9 cellular contexts compared by ENCODE assay signal in the genomic region with DNA sequence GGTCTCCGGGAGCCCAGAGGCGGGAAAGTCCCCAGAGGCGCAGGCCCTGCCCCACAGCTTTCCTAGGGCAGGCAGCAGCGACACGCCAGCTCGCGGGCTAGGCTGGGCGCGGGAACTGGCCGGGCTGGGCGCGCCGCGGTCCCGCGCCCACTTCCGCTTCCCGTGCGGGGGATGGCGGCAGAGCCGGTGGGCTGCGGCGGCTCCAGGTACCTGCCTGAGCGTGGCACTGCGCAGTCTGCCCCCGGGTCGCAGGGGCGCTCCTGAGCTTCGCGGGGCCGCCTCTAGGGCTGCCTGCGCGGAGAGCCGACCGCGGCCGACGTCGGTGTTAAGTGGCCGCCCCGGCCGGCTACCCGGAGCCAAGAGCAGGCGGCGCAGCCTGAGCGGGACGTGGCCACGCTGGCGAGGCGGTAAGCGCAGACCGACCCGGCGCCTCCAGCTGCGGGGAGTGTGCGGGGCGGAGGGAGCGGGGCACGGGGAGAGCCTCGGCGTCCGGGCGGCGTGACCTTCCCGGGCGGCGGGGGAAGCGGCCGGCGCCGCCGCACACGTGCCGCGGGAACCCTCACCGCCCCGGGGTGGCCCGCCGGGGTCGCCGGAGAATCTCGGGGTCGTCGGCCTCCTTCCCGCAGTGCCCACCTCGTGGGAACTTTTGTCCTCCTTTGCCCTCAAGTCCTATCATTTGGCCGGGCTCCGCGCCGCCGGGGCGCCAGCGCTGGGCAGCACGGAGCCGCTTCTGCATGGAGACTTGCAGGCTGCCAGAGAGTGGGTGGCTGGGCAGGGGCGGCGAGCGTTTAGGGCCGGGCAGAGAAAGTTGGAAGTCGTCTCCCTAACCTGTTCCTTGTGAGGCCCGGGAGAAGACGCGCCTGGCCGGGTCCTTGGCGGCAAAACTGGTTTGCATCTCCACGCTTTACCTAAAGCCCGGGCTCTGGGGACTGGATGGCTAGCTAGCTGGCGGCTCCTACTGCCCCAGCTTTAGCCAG. TPM values are rescaled to one million over a fixed set of nuclear protein-coding genes. Genes with fewer than 3 reads are reported as not detected.
A peak's percentile ranks its signal among the peaks of the same experiment; 100 is the strongest.
DNase-seq lines count a peak whose midpoint lies in the region; ATAC-seq and TF ChIP-seq lines count a peak whose summit lies in the region.
"Had no signal": no experiment of that assay in that cellular context is flagged by ENCODE, and none has a peak within 500 bp of the region (broad histone marks: within the 10 kb centered on the region; RNA-seq: fewer than 3 reads in every experiment).

No MANE protein-coding gene starts in this region.

- peak in 2 of 3 experiments; percentile 72 to 73 for DNase-seq in NCI-H1417 (lab: John Stamatoyannopoulos, UW)
- DNase-seq in NCI-H1417 treated with DMSO at 0.1 percent for 48 hours (lab: John Stamatoyannopoulos, UW), result no peak
- DNase-seq in HuH-7 (ENCODE audit: low spot score), result peak; percentile 70
- peak in 3 of 5 experiments; percentile 8 to 56 (median 9) for DNase-seq in T-helper 2 cell
- no peak for DNase-seq in lung (ENCODE audit: low spot score)

- H3K4me1 ChIP-seq in lung (ENCODE audit: control insufficient read depth in 2 of 2, insufficient read depth in 2 of 2, low read length in 2 of 2) (peaks cover 0 to 1% of the 10 kb centered on the region in 2 donors), stomach smooth muscle (ENCODE audit: control insufficient read depth, insufficient read depth, low read length) (peaks cover 8% of the 10 kb centered on the region)

- H3K9me3 Mint-ChIP-seq in dendritic cell treated with granulocyte-macrophage colony-stimulating factor and Interleukin-4, amounts not matched to agents 40 ng/mL and 50 ng/mL, for 4 days, result no peaks in the 10 kb centered on the region

- H3K4me3 Mint-ChIP-seq in dendritic cell treated with granulocyte-macrophage colony-stimulating factor and Interleukin-4, amounts not matched to agents 40 ng/mL and 50 ng/mL, for 4 days, result peak overlapping the region; percentile 67

- H3K27ac Mint-ChIP-seq in dendritic cell treated with granulocyte-macrophage colony-stimulating factor and Interleukin-4, amounts not matched to agents 40 ng/mL and 50 ng/mL, for 4 days, result no peak overlapping the region

- no peaks in the 10 kb centered on the region for H3K36me3 Mint-ChIP-seq in dendritic cell treated with granulocyte-macrophage colony-stimulating factor and Interleukin-4, amounts not matched to agents 40 ng/mL and 50 ng/mL, for 4 days (ENCODE audit: low read depth)

- no peaks in the 10 kb centered on the region for H3K4me1 Mint-ChIP-seq in dendritic cell treated with granulocyte-macrophage colony-stimulating factor and Interleukin-4, amounts not matched to agents 40 ng/mL and 50 ng/mL, for 4 days (ENCODE audit: low read depth)

- 2% methylated on average over 96 to 108 of the region's 108 CpGs for WGBS in lung, 2 donors

- H3K9me3 ChIP-seq in lung (ENCODE audit: control insufficient read depth in 2 of 2, insufficient read depth in 1 of 2, low read length in 1 of 2), result peaks cover 0 to 8% of the 10 kb centered on the region in 2 donors
- no peaks in the 10 kb centered on the region for H3K9me3 ChIP-seq in stomach smooth muscle (ENCODE audit: control insufficient read depth in 2 of 2, low read length in 2 of 2)

- TF ChIP-seq CTCF in lung (IDR thresholded peaks at IDR 0.05; ENCODE audit: control extremely low read depth, extremely low read depth), result no peak

- no peaks in the 10 kb centered on the region for H3K27me3 ChIP-seq in lung (ENCODE audit: control insufficient read depth, insufficient read depth)
- peaks cover 13 to 14% of the 10 kb centered on the region in 2 donors for H3K27me3 ChIP-seq in stomach smooth muscle (ENCODE audit: control insufficient read depth in 1 of 2, insufficient read depth in 2 of 2, low read length in 2 of 2)
- H3K27me3 ChIP-seq: BLaER1 treated with 17β-estradiol and CSF1 and Interleukin-3, amounts not matched to agents 10 nM and 100 nM had no signal

- no peaks in the 10 kb centered on the region for H3K36me3 ChIP-seq in lung (ENCODE audit: control insufficient read depth in 2 of 2, insufficient read depth in 2 of 2, low read length in 2 of 2)
- H3K36me3 ChIP-seq in stomach smooth muscle (ENCODE audit: control insufficient read depth in 2 of 2, insufficient read depth in 2 of 2, low read length in 2 of 2), result no peaks in the 10 kb centered on the region
- H3K36me3 ChIP-seq: BLaER1 treated with 17β-estradiol and CSF1 and Interleukin-3, amounts not matched to agents 10 nM and 100 nM had no signal

- H3K9ac ChIP-seq in stomach smooth muscle (ENCODE audit: low read length in 2 of 2), result no peak overlapping the region
- H3K9ac ChIP-seq: BLaER1 treated with 17β-estradiol and CSF1 and Interleukin-3, amounts not matched to agents 10 nM and 100 nM had no signal

- intact Hi-C loops in dendritic cell treated with granulocyte-macrophage colony-stimulating factor and Interleukin-4, amounts not matched to agents 40 ng/mL and 50 ng/mL, for 4 days (cut with micrococcal nuclease), result no loop called here

- H3K4me3 ChIP-seq in lung (peak overlapping the region; percentile 62), stomach smooth muscle (ENCODE audit: low read length in 2 of 2) (peak overlapping the region; percentile 35 to 68)
- H3K4me3 ChIP-seq: BLaER1 treated with 17β-estradiol and CSF1 and Interleukin-3, amounts not matched to agents 10 nM and 100 nM had no signal

- peaks cover 69% of the 10 kb centered on the region for H3K27me3 Mint-ChIP-seq in dendritic cell treated with granulocyte-macrophage colony-stimulating factor and Interleukin-4, amounts not matched to agents 40 ng/mL and 50 ng/mL, for 4 days

- ATAC-seq in GM21529 (IDR thresholded peaks at IDR 0.05; ENCODE audit: unreplicated experiment) (peak; percentile 86), lung (ENCODE audit: insufficient read depth, low FRiP score) (peak; percentile 80)

- H3K27ac ChIP-seq in lung (ENCODE audit: low read depth in 1 of 2, low read length in 1 of 2) (no peak overlapping the region), stomach smooth muscle (ENCODE audit: low read length) (no peak overlapping the region)
- H3K27ac ChIP-seq: BLaER1 treated with 17β-estradiol and CSF1 and Interleukin-3, amounts not matched to agents 10 nM and 100 nM had no signal

RNA-seq across cellular contexts. Expression of a gene that starts 31.4 kb away (rescaled TPM):
- total RNA-seq in lung, result 10 to 100 TPM; 24.2 to 39.1 TPM
- polyA plus RNA-seq in lung, result 10 to 100 TPM; 16.5 to 35.0 TPM

RNA-seq across cellular contexts. Expression of a gene that starts 40.7 kb away (rescaled TPM):
- total RNA-seq in lung, result under 1 TPM in 1 of 2 donors, not detected in 1; 0.12 TPM
- under 1 TPM in 1 of 2 donors, not detected in 1; 0.02 TPM for polyA plus RNA-seq in lung

Comparison
In these comparisons a context has a peak if more than half of its experiments do, and no peak if none do; other contexts are left out.
1. DNase-seq: peak in NCI-H1417 (2 of 3), HuH-7 (single experiment) and T-helper 2 cell (3 of 5); none in NCI-H1417 treated with DMSO at 0.1 percent for 48 hours (single experiment) and lung (single experiment).